Comparison of ENCODE assay signal across 9 cellular contexts in the genomic region with DNA sequence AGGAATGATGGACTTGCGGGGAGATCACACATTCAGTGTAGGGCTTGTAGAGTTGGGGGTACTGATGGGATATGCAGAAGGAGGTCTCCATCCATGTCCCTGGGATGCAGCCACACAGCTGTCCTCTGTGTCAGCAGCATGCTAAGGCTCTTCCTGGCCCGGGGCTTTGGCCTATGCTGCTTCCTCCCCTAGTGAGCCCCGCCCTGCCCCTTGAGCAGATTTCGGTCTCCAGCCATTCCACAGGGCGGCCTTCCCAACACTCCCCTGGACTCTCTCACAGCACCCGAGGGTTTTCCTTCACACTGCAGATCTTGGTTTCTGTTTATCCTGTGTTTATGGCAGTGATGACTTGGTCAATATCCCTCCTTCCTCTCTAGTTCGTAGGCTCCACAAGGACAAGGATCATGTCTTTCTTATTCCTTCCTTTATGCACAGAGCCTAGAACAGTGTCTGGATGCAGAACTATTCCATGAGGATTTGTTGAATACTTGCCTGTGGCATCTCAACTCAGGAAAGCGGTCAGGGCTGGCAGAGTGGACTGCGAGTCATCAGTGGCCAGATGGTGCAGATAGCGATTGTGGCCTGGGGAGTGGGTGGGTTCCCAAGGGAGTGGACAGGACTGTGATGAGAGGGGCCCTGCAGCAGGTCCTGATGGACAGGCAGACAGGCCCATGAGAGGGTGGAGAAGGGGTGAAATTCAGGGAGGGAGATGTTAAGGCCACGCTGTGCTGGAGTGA.
DNase-seq lines count a peak whose midpoint lies in the region; ATAC-seq and TF ChIP-seq lines count a peak whose summit lies in the region.
"Had no signal": no experiment of that assay in that cellular context is flagged by ENCODE, and none has a peak within 500 bp of the region (broad histone marks: within the 10 kb centered on the region; RNA-seq: fewer than 3 reads in every experiment).

No MANE protein-coding gene starts in this region.

- H3K36me3 ChIP-seq in heart left ventricle (peaks cover 0 to 5% (median 0%) of the 10 kb centered on the region in 9 donors), thyroid gland (no peaks in the 10 kb centered on the region)
- H3K36me3 ChIP-seq: ovary had no signal

- TF ChIP-seq CTCF in heart left ventricle (IDR thresholded peaks at IDR 0.05) (no peak), thyroid gland (IDR thresholded peaks at IDR 0.05) (no peak)

- H3K4me3 Mint-ChIP-seq in activated CD4-positive, alpha-beta T cell treated with anti-CD3 and anti-CD28 coated beads, Interleukin-2, amount 10 ng/mL, durations not matched to agents 24 days and 14 days: peak overlapping the region; percentile 80
- H3K4me3 Mint-ChIP-seq in activated T-helper 1 cell treated with anti-CD3 and anti-CD28 coated beads, Interleukin-12 subunit alpha, Interleukin-12 subunit beta, Interleukin-2, Interleukin-4 antibody, amounts not matched to agents 30 ng/mL and 10 ng/mL and 1 ng/mL, durations not matched to agents 14 hours and 24 hours and 36 hours: peak overlapping the region; percentile 10

- no peaks in the 10 kb centered on the region for H3K9me3 Mint-ChIP-seq in activated CD4-positive, alpha-beta T cell treated with anti-CD3 and anti-CD28 coated beads, Interleukin-2, amount 10 ng/mL, durations not matched to agents 24 days and 14 days
- H3K9me3 Mint-ChIP-seq in activated T-helper 1 cell treated with anti-CD3 and anti-CD28 coated beads, Interleukin-12 subunit alpha, Interleukin-12 subunit beta, Interleukin-2, Interleukin-4 antibody, amounts not matched to agents 30 ng/mL and 10 ng/mL and 1 ng/mL, durations not matched to agents 14 hours and 24 hours and 36 hours: no peaks in the 10 kb centered on the region

- TF ChIP-seq POLR2A in heart left ventricle (IDR thresholded peaks at IDR 0.05) (no peak), thyroid gland (IDR thresholded peaks at IDR 0.05) (no peak)

- H3K9me3 ChIP-seq in heart left ventricle: no peaks in the 10 kb centered on the region
- H3K9me3 ChIP-seq in thyroid gland: no peaks in the 10 kb centered on the region
- H3K9me3 ChIP-seq: ovary had no signal

- no peaks in the 10 kb centered on the region for H3K27me3 ChIP-seq in heart left ventricle
- H3K27me3 ChIP-seq in thyroid gland: no peaks in the 10 kb centered on the region
- H3K27me3 ChIP-seq: ovary had no signal

- H3K27me3 Mint-ChIP-seq in activated CD4-positive, alpha-beta T cell treated with anti-CD3 and anti-CD28 coated beads, Interleukin-2, amount 10 ng/mL, durations not matched to agents 24 days and 14 days: no peaks in the 10 kb centered on the region
- no peaks in the 10 kb centered on the region for H3K27me3 Mint-ChIP-seq in activated T-helper 1 cell treated with anti-CD3 and anti-CD28 coated beads, Interleukin-12 subunit alpha, Interleukin-12 subunit beta, Interleukin-2, Interleukin-4 antibody, amounts not matched to agents 30 ng/mL and 10 ng/mL and 1 ng/mL, durations not matched to agents 14 hours and 24 hours and 36 hours (ENCODE audit: insufficient read depth)

- no peak for DNase-seq in activated CD4-positive, alpha-beta T cell treated with anti-CD3 and anti-CD28 coated beads, Interleukin-2, amount 10 ng/mL, durations not matched to agents 24 days and 14 days
- no peak for DNase-seq in activated CD4-positive, alpha-beta T cell treated with anti-CD3 and anti-CD28 coated beads for 48 hours
- no peak for DNase-seq in activated T-helper 1 cell treated with anti-CD3 and anti-CD28 coated beads, Interleukin-12 subunit alpha, Interleukin-12 subunit beta, Interleukin-2, Interleukin-4 antibody, amounts not matched to agents 30 ng/mL and 10 ng/mL and 1 ng/mL, durations not matched to agents 14 hours and 24 hours and 36 hours (ENCODE audit: low spot score)
- DNase-seq in heart left ventricle (peak in 2 of 5 donors; percentile 26 to 72), thyroid gland (no peak), ureter (ENCODE audit: low spot score) (no peak), H4 (ENCODE audit: low spot score) (no peak)
- DNase-seq: ovary had no signal

- WGBS in heart left ventricle, 4 donors: 62 to 72% (median 66%) methylated on average over 11 of the region's 11 CpGs
- WGBS in thyroid gland, 2 donors: 82 to 90% methylated on average over 9 to 11 of the region's 11 CpGs

- H3K27ac Mint-ChIP-seq in activated CD4-positive, alpha-beta T cell treated with anti-CD3 and anti-CD28 coated beads, Interleukin-2, amount 10 ng/mL, durations not matched to agents 24 days and 14 days: peak overlapping the region; percentile 93
- H3K27ac Mint-ChIP-seq in activated T-helper 1 cell treated with anti-CD3 and anti-CD28 coated beads, Interleukin-12 subunit alpha, Interleukin-12 subunit beta, Interleukin-2, Interleukin-4 antibody, amounts not matched to agents 30 ng/mL and 10 ng/mL and 1 ng/mL, durations not matched to agents 14 hours and 24 hours and 36 hours: peak overlapping the region; percentile 91

- no peak overlapping the region for H3K4me3 ChIP-seq in heart left ventricle
- H3K4me3 ChIP-seq in thyroid gland (replicated peaks in 1 of 3): no peak overlapping the region
- H3K4me3 ChIP-seq: ovary had no signal

- H3K4me1 Mint-ChIP-seq in activated CD4-positive, alpha-beta T cell treated with anti-CD3 and anti-CD28 coated beads, Interleukin-2, amount 10 ng/mL, durations not matched to agents 24 days and 14 days: peaks cover 75% of the 10 kb centered on the region
- peaks cover 61% of the 10 kb centered on the region for H3K4me1 Mint-ChIP-seq in activated T-helper 1 cell treated with anti-CD3 and anti-CD28 coated beads, Interleukin-12 subunit alpha, Interleukin-12 subunit beta, Interleukin-2, Interleukin-4 antibody, amounts not matched to agents 30 ng/mL and 10 ng/mL and 1 ng/mL, durations not matched to agents 14 hours and 24 hours and 36 hours (ENCODE audit: low read depth)

- H3K27ac ChIP-seq in heart left ventricle (peak overlapping the region in 11 of 12 donors; percentile 78 to 99 (median 85)), thyroid gland (peak overlapping the region in 2 of 3 donors; percentile 96 to 97)
- H3K27ac ChIP-seq: ovary had no signal

- intact Hi-C loops in activated CD4-positive, alpha-beta T cell treated with anti-CD3 and anti-CD28 coated beads, Interleukin-2, amount 10 ng/mL, durations not matched to agents 24 days and 14 days (cut with micrococcal nuclease): loop anchor here (2.0 kb wide), 2 partner anchors 29 to 37 kb away; no protein-coding TSS in a partner anchor
- intact Hi-C loops in activated T-helper 1 cell treated with anti-CD3 and anti-CD28 coated beads, Interleukin-12 subunit alpha, Interleukin-12 subunit beta, Interleukin-2, Interleukin-4 antibody, amounts not matched to agents 30 ng/mL and 10 ng/mL and 1 ng/mL, durations not matched to agents 14 hours and 24 hours and 36 hours (cut with micrococcal nuclease): loop anchor here (2.0 kb wide), 1 partner anchor 21 kb away; no protein-coding TSS in a partner anchor
- intact Hi-C loops in heart left ventricle (cut with DNase I) (loop anchor here in 2 of 10 donors (5.0 to 10.0 kb wide), 2 partner anchors 35 to 53 kb away; no protein-coding TSS in a partner anchor), thyroid gland (cut with DNase I) (loop anchor here (10.0 kb wide), 1 partner anchor 63 kb away; no protein-coding TSS in a partner anchor)

- peaks cover 19 to 98% (median 85%) of the 10 kb centered on the region in 12 donors for H3K4me1 ChIP-seq in heart left ventricle
- H3K4me1 ChIP-seq in thyroid gland: peaks cover 34 to 66% of the 10 kb centered on the region in 2 donors

- ATAC-seq in heart left ventricle (peak in 1 of 4 donors; percentile 7), HG03521 (IDR thresholded peaks at IDR 0.05; ENCODE audit: unreplicated experiment) (no peak)

- peaks cover 19% of the 10 kb centered on the region for H3K36me3 Mint-ChIP-seq in activated CD4-positive, alpha-beta T cell treated with anti-CD3 and anti-CD28 coated beads, Interleukin-2, amount 10 ng/mL, durations not matched to agents 24 days and 14 days (ENCODE audit: low read depth)
- H3K36me3 Mint-ChIP-seq in activated T-helper 1 cell treated with anti-CD3 and anti-CD28 coated beads, Interleukin-12 subunit alpha, Interleukin-12 subunit beta, Interleukin-2, Interleukin-4 antibody, amounts not matched to agents 30 ng/mL and 10 ng/mL and 1 ng/mL, durations not matched to agents 14 hours and 24 hours and 36 hours (ENCODE audit: low read depth): peaks cover 13% of the 10 kb centered on the region
